16 cellular contexts compared by ENCODE assay signal in the genomic region with DNA sequence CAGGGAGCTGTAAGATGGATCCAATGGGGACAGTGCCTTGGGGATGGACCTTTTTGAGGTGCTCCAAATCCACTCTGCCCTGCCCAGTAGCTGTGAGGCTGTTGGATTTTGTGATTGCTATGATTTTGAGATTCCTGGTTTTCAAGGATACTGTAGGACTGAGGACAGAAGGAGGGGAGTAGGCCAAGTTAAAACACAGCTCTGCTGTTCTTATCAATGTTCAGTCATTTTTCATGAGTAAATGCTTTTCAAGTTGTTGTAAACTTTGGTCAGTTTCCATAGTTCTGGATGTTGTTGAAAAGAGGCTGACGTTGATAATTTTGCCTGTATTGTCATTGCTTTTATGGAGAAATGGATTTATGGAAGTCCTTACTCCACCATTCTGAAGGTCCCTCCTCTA.
DNase-seq lines count a peak whose midpoint lies in the region; ATAC-seq and TF ChIP-seq lines count a peak whose summit lies in the region.
"Had no signal": no experiment of that assay in that cellular context is flagged by ENCODE, and none has a peak within 500 bp of the region (broad histone marks: within the 10 kb centered on the region; RNA-seq: fewer than 3 reads in every experiment).

No MANE protein-coding gene starts in this region.

- H3K4me1 ChIP-seq in BLaER1 treated with 17β-estradiol and CSF1 and Interleukin-3, amounts not matched to agents 10 nM and 100 nM: peaks cover 23 to 52% (median 43%) of the 10 kb centered on the region in 10 experiments
- no peaks in the 10 kb centered on the region for H3K4me1 ChIP-seq in esophagus muscularis mucosa
- no peaks in the 10 kb centered on the region for H3K4me1 ChIP-seq in suprapubic skin
- H3K4me1 ChIP-seq: BE2C had no signal

- intact Hi-C loops in esophagus muscularis mucosa (cut with DNase I): no loop called here

- H3K27ac ChIP-seq in BLaER1 treated with 17β-estradiol and CSF1 and Interleukin-3, amounts not matched to agents 10 nM and 100 nM: peak overlapping the region in 10 of 11 experiments; percentile 61 to 99 (median 94); a peak in 19 of 22 replicates
- H3K27ac ChIP-seq in esophagus muscularis mucosa (replicated peaks in 1 of 4) (no peak overlapping the region), suprapubic skin (no peak overlapping the region)

- no peak for ATAC-seq in HG02973 (IDR thresholded peaks at IDR 0.05; ENCODE audit: unreplicated experiment)

- peak; percentile 7 for TF ChIP-seq CTCF in GM13977 (IDR thresholded peaks at IDR 0.05; ENCODE audit: extremely low read depth, insufficient read depth, missing control alignments)
- no peak for TF ChIP-seq CTCF in esophagus muscularis mucosa (IDR thresholded peaks at IDR 0.05)
- TF ChIP-seq CTCF in suprapubic skin (IDR thresholded peaks at IDR 0.05): no peak

- DNase-seq in GM13977 (ENCODE audit: low spot score) (no peak), esophagus muscularis mucosa (ENCODE audit: extremely low spot score) (peak; percentile 53), suprapubic skin (ENCODE audit: low spot score in 2 of 2) (no peak), NCI-H187 (lab: John Stamatoyannopoulos, UW) (no peak)
- no peak for DNase-seq in stimulated activated CD4-positive, alpha-beta T cell treated with anti-CD3 and anti-CD28 coated beads, Interleukin-4, amount 100 ng/mL, for 24 hours
- DNase-seq: 8988T; ACHN; BE2C; C1 segment of cervical spinal cord; CD4-positive, alpha-beta memory T cell; CD8-positive, alpha-beta memory T cell; COR-L47; DMS79 treated with DMSO at 0.1 percent for 48 hours; GF-D8 had no signal

- WGBS in esophagus muscularis mucosa: 88% methylated on average over 1 of the region's 1 CpG
- WGBS in suprapubic skin: 94% methylated on average over 1 of the region's 1 CpG

- peak overlapping the region in 8 of 11 experiments; percentile 29 to 79 (median 59); a peak in 16 of 22 replicates for H3K9ac ChIP-seq in BLaER1 treated with 17β-estradiol and CSF1 and Interleukin-3, amounts not matched to agents 10 nM and 100 nM

- no peaks in the 10 kb centered on the region for H4K20me1 ChIP-seq in BLaER1 treated with 17β-estradiol and CSF1 and Interleukin-3, amounts not matched to agents 10 nM and 100 nM

- H3K4me2 ChIP-seq in BLaER1 treated with 17β-estradiol and CSF1 and Interleukin-3, amounts not matched to agents 10 nM and 100 nM: peak overlapping the region in 10 of 11 experiments; percentile 23 to 74 (median 52); a peak in 18 of 22 replicates

- in situ Hi-C loops in GM13977 (cut with MboI; ENCODE audit: low pct_unique_long_range_greater_than_20kb, low sequenced_read_pairs, unreplicated experiment): no loop called here

- TF ChIP-seq EP300 in esophagus muscularis mucosa (IDR thresholded peaks at IDR 0.05) (no peak), suprapubic skin (IDR thresholded peaks at IDR 0.05) (no peak)

- H3K36me3 ChIP-seq in BLaER1 treated with 17β-estradiol and CSF1 and Interleukin-3, amounts not matched to agents 10 nM and 100 nM: peaks cover 0 to 18% (median 0%) of the 10 kb centered on the region in 11 experiments; a peak in 5 of 22 replicates
- H3K36me3 ChIP-seq in esophagus muscularis mucosa: no peaks in the 10 kb centered on the region
- H3K36me3 ChIP-seq in suprapubic skin: no peaks in the 10 kb centered on the region
- H3K36me3 ChIP-seq: BE2C had no signal

- H3K4me3 ChIP-seq in BLaER1 treated with 17β-estradiol and CSF1 and Interleukin-3, amounts not matched to agents 10 nM and 100 nM: peak overlapping the region in 4 of 10 experiments; percentile 4 to 50 (median 6); a peak in 4 of 20 replicates
- no peak overlapping the region for H3K4me3 ChIP-seq in esophagus muscularis mucosa
- H3K4me3 ChIP-seq in suprapubic skin: no peak overlapping the region

- TF ChIP-seq POLR2A in esophagus muscularis mucosa (IDR thresholded peaks at IDR 0.05; ENCODE audit: low read depth): no peak
- no peak for TF ChIP-seq POLR2A in suprapubic skin (IDR thresholded peaks at IDR 0.05)

- H3K27me3 ChIP-seq in BLaER1 treated with 17β-estradiol and CSF1 and Interleukin-3, amounts not matched to agents 10 nM and 100 nM: no peaks in the 10 kb centered on the region
- H3K27me3 ChIP-seq in esophagus muscularis mucosa: no peaks in the 10 kb centered on the region
- H3K27me3 ChIP-seq in suprapubic skin: no peaks in the 10 kb centered on the region
- H3K27me3 ChIP-seq: BE2C had no signal

- H3K9me3 ChIP-seq in BLaER1 treated with 17β-estradiol and CSF1 and Interleukin-3, amounts not matched to agents 10 nM and 100 nM (replicated peaks in 1 of 11): peaks cover 45 to 97% (median 83%) of the 10 kb centered on the region in 11 experiments
- H3K9me3 ChIP-seq in esophagus muscularis mucosa: no peaks in the 10 kb centered on the region
- H3K9me3 ChIP-seq in suprapubic skin: no peaks in the 10 kb centered on the region
- H3K9me3 ChIP-seq: BE2C had no signal

Comparison
In these comparisons a context has a peak if more than half of its experiments do, and no peak if none do; other contexts are left out.
1. H3K27ac ChIP-seq: peak in BLaER1 treated with 17β-estradiol and CSF1 and Interleukin-3, amounts not matched to agents 10 nM and 100 nM (10 of 11); none in esophagus muscularis mucosa (0 of 4) and suprapubic skin (single experiment).